In the genomic region with DNA sequence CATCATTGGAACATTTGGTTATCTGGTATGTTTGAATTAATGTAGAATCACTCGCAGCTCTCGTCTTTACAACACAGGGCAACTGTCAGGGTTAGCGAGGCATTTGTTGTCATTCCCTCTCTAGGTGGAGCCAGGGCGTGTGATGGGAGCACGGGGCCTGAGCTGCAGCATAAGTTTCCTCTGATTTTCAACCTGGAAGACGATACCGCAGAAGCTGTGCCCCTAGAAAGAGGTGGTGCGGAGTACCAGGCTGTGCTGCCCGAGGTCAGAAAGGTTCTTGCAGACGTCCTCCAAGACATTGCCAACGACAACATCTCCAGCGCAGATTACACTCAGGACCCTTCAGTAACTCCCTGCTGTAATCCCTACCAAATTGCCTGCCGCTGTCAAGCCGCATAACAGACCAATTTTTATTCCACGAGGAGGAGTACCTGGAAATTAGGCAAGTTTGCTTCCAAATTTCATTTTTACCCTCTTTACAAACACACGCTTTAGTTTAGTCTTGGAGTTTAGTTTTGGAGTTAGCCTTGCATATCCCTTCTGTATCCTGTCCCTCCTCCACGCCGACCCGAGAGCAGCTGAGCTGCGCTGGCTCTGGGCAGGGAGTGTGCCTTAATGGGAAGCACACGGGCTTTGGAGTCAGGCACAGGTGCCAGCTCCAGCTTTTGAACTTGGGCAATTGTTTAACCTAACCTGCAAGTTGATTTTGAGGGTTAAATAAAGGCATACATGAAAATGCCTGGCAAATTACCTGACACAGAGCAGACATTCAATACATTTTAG, we compare ENCODE assay signal across 20 cellular contexts.
"Had no signal": no experiment of that assay in that cellular context is flagged by ENCODE, and none has a peak within 500 bp of the region (broad histone marks: within the 10 kb centered on the region; RNA-seq: fewer than 3 reads in every experiment).

No MANE protein-coding gene starts in this region.

- H3K4me3 ChIP-seq: dorsolateral prefrontal cortex, left lung, lower lobe of right lung, prostate gland, right atrium auricular region, smooth muscle cell, stomach, thyroid gland had no signal

- H3K9me3 ChIP-seq: lower lobe of right lung, prostate gland, thyroid gland had no signal

- ATAC-seq: left lung, lower lobe of right lung, natural killer cell, sciatic nerve had no signal

- H3K27ac ChIP-seq: dorsolateral prefrontal cortex, left lung, lower lobe of right lung, prostate gland, right atrium auricular region, stomach, thyroid gland had no signal

- DNase-seq: caudate nucleus; cerebellar nuclear complex; effector CD4-positive, alpha-beta T cell; hypothalamus; left lung; lower lobe of right lung; natural killer cell; stimulated activated CD4-positive, alpha-beta T cell treated with anti-CD3 and anti-CD28 coated beads, Interleukin-12 subunit alpha, Interleukin-12 subunit beta, amount 100 ng/mL, for 4 hours; stimulated activated CD4-positive, alpha-beta T cell treated with anti-CD3 and anti-CD28 coated beads, Interleukin-1b, Interleukin-23, amount 100 ng/mL, for 48 hours; stimulated activated CD4-positive, alpha-beta T cell treated with anti-CD3 and anti-CD28 coated beads, Interleukin-4, amount 100 ng/mL, for 1 hour; stimulated activated CD8-positive, alpha-beta memory T cell treated with anti-CD3 and anti-CD28 coated beads, Interleukin-4, amount 100 ng/mL, for 48 hours; stimulated activated naive CD4-positive, alpha-beta T cell treated with Interleukin-2 at 50 U/mL for 16 hours; stomach; thyroid gland; trophoblast cell had no signal

- H3K4me3 Mint-ChIP-seq: natural killer cell had no signal

- H3K4me1 ChIP-seq: left lung, lower lobe of right lung, prostate gland, right atrium auricular region, stomach had no signal

- H3K27me3 ChIP-seq: dorsolateral prefrontal cortex, left lung, right atrium auricular region, stomach, thyroid gland had no signal
